In genomic region chr3:117463276-117463675, GRCh38 we compare ENCODE assay signal across 20 cellular contexts.
"Had no signal": no experiment of that assay in that cellular context is flagged by ENCODE, and none has a peak within 500 bp of the region (broad histone marks: within the 10 kb centered on the region; RNA-seq: fewer than 3 reads in every experiment).

No MANE protein-coding gene starts in this region.

- H3K4me1 Mint-ChIP-seq: natural killer cell; stimulated activated memory B cell treated with anti-CD40 and anti-IgM and Interleukin-4, amounts not matched to agents 10 μg/mL and 1 μg/mL and 100 μg/mL, for 72 hours; T-cell had no signal

- H3K36me3 Mint-ChIP-seq: natural killer cell; stimulated activated memory B cell treated with anti-CD40 and anti-IgM and Interleukin-4, amounts not matched to agents 10 μg/mL and 1 μg/mL and 100 μg/mL, for 72 hours; T-cell had no signal

- H3K36me3 ChIP-seq: breast epithelium, esophagus muscularis mucosa, gastrocnemius medialis, lower lobe of right lung, neutrophil, spleen had no signal

- H3K27ac Mint-ChIP-seq: activated CD8-positive, alpha-beta T cell treated with anti-CD3 and anti-CD28 coated beads for 36 hours; activated naive CD4-positive, alpha-beta T cell treated with anti-CD3 and anti-CD28 coated beads for 36 hours; activated T-helper 2 cell treated with anti-CD3 and anti-CD28 coated beads, Interferon-gamma antibody, Interleukin-2, Interleukin-4, amounts not matched to agents 10 μg/mL and 5 μg/mL and 100 μg/mL, durations not matched to agents 14 hours and 24 hours and 36 hours; dendritic cell treated with granulocyte-macrophage colony-stimulating factor and Interleukin-4, amounts not matched to agents 40 ng/mL and 50 ng/mL, for 4 days; natural killer cell; stimulated activated memory B cell treated with anti-CD40 and anti-IgM and Interleukin-4, amounts not matched to agents 10 μg/mL and 1 μg/mL and 100 μg/mL, for 72 hours; T-cell had no signal

- ATAC-seq: activated CD8-positive, alpha-beta T cell treated with anti-CD3 and anti-CD28 coated beads for 36 hours; gastrocnemius medialis; lower lobe of right lung; natural killer cell; stimulated activated memory B cell treated with anti-CD40 and anti-IgM and Interleukin-4, amounts not matched to agents 10 μg/mL and 1 μg/mL and 100 μg/mL, for 72 hours; T-cell had no signal

- DNase-seq: activated CD4-positive, alpha-beta T cell treated with anti-CD3 and anti-CD28 coated beads for 48 hours; activated CD4-positive, CD25-positive, alpha-beta regulatory T cell; activated CD8-positive, alpha-beta T cell treated with anti-CD3 and anti-CD28 coated beads for 36 hours; activated naive CD4-positive, alpha-beta T cell treated with anti-CD3 and anti-CD28 coated beads for 36 hours; activated T-cell treated with anti-CD3 and anti-CD28 coated beads, Interleukin-2, amount 50 U/mL, for 1 hour; cerebellar nuclear complex; effector memory CD4-positive, alpha-beta T cell; gastrocnemius medialis; lower lobe of right lung; natural killer cell; posterior cingulate gyrus; spleen; stimulated activated CD4-positive, alpha-beta T cell treated with anti-CD3 and anti-CD28 coated beads, Interleukin-4, amount 100 ng/mL, for 4 hours; T-cell had no signal

- H3K9me3 Mint-ChIP-seq: activated CD8-positive, alpha-beta T cell treated with anti-CD3 and anti-CD28 coated beads for 36 hours; activated naive CD4-positive, alpha-beta T cell treated with anti-CD3 and anti-CD28 coated beads for 36 hours; activated T-helper 2 cell treated with anti-CD3 and anti-CD28 coated beads, Interferon-gamma antibody, Interleukin-2, Interleukin-4, amounts not matched to agents 10 μg/mL and 5 μg/mL and 100 μg/mL, durations not matched to agents 14 hours and 24 hours and 36 hours; dendritic cell treated with granulocyte-macrophage colony-stimulating factor and Interleukin-4, amounts not matched to agents 40 ng/mL and 50 ng/mL, for 4 days; stimulated activated memory B cell treated with anti-CD40 and anti-IgM and Interleukin-4, amounts not matched to agents 10 μg/mL and 1 μg/mL and 100 μg/mL, for 72 hours had no signal

- H3K27me3 ChIP-seq: breast epithelium, esophagus muscularis mucosa, gastrocnemius medialis, neutrophil, spleen had no signal

- H3K9me3 ChIP-seq: breast epithelium, esophagus muscularis mucosa, gastrocnemius medialis, lower lobe of right lung, neutrophil, spleen had no signal

- H3K4me3 ChIP-seq: breast epithelium, esophagus muscularis mucosa, gastrocnemius medialis, lower lobe of right lung, spleen had no signal

- H3K4me3 Mint-ChIP-seq: activated CD8-positive, alpha-beta T cell treated with anti-CD3 and anti-CD28 coated beads for 36 hours; activated naive CD4-positive, alpha-beta T cell treated with anti-CD3 and anti-CD28 coated beads for 36 hours; dendritic cell treated with granulocyte-macrophage colony-stimulating factor and Interleukin-4, amounts not matched to agents 40 ng/mL and 50 ng/mL, for 4 days; natural killer cell; stimulated activated memory B cell treated with anti-CD40 and anti-IgM and Interleukin-4, amounts not matched to agents 10 μg/mL and 1 μg/mL and 100 μg/mL, for 72 hours; T-cell had no signal

- H3K27me3 Mint-ChIP-seq: activated CD8-positive, alpha-beta T cell treated with anti-CD3 and anti-CD28 coated beads for 36 hours; dendritic cell treated with granulocyte-macrophage colony-stimulating factor and Interleukin-4, amounts not matched to agents 40 ng/mL and 50 ng/mL, for 4 days; stimulated activated memory B cell treated with anti-CD40 and anti-IgM and Interleukin-4, amounts not matched to agents 10 μg/mL and 1 μg/mL and 100 μg/mL, for 72 hours; T-cell had no signal
